Comparison of ENCODE assay signal across 10 cellular contexts in the genomic region with DNA sequence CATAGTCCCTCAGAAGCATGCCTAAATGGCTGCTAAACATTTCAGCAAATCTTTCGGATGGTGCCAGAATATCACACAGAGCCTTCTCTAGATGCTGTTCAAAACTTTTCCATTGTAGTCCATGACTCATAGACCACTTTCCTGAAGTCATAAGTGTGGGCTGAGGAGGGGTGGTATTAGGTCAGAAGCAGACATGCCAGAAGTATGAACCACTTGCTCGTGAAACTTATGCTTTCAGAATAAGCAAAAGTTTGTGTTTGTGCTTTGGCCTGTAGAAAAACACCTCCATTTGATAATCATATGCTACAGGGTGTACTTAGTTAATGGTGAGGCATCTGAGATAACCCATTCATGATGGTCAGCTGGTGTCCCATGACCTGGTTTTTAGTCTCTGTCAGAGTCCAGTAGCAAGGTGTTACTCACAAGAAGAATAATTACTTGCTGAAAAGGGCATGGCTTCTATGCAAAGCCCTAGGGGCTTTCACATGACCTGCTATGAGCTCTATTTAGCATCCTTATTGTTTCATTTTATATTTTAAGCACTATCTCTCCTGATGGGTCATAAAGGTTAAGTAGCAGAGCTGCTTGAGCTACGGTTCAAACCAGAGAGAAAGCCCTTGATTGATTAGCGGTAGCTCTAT.
A peak's percentile ranks its signal among the peaks of the same experiment; 100 is the strongest.
DNase-seq lines count a peak whose midpoint lies in the region; ATAC-seq, FAIRE-seq and TF ChIP-seq lines count a peak whose summit lies in the region.
"Had no signal": no experiment of that assay in that cellular context is flagged by ENCODE, and none has a peak within 500 bp of the region (broad histone marks: within the 10 kb centered on the region; RNA-seq: fewer than 3 reads in every experiment).

No MANE protein-coding gene starts in this region.

- ATAC-seq in GM12878: no peak
- no peak for ATAC-seq in GM18858 (IDR thresholded peaks at IDR 0.05; ENCODE audit: unreplicated experiment)

- no peak for TF ChIP-seq POLR2A in GM12878 (IDR thresholded peaks at IDR 0.05; ENCODE audit: low read depth, low read length)

- no peaks in the 10 kb centered on the region for H3K9me3 ChIP-seq in GM12878 (replicated peaks; ENCODE audit: control insufficient read depth, insufficient read depth, low read length)
- H3K9me3 ChIP-seq in neural progenitor cell (ENCODE audit: low read depth): no peaks in the 10 kb centered on the region
- H3K9me3 ChIP-seq in effector memory CD4-positive, alpha-beta T cell (ENCODE audit: control insufficient read depth, low read length): no peaks in the 10 kb centered on the region

- H3K4me3 ChIP-seq in GM12878 (no peak overlapping the region), neural progenitor cell (no peak overlapping the region)
- H3K4me3 ChIP-seq in effector memory CD4-positive, alpha-beta T cell (ENCODE audit: insufficient read depth, low read depth, low read length, poor library complexity, severe bottlenecking): no peak overlapping the region

- H3K4me1 ChIP-seq in GM12878 (ENCODE audit: control insufficient read depth, insufficient read depth, low read length) (no peaks in the 10 kb centered on the region), neural progenitor cell (peaks cover 8% of the 10 kb centered on the region)
- H3K4me1 ChIP-seq in effector memory CD4-positive, alpha-beta T cell (ENCODE audit: control insufficient read depth, insufficient read depth, low read length, poor library complexity, severe bottlenecking): no peaks in the 10 kb centered on the region

- BruUV-seq in GM12878 (replicated peaks; lab: Mats Ljungman, UMichigan): no TSS peak

- no peaks in the 10 kb centered on the region for H3K36me3 Mint-ChIP-seq in neural progenitor cell

- no peak for FAIRE-seq in GM12878 (lab: Jason Lieb, UNC)

- SMC1A ChIA-PET in GM12878 (lab: Charles Lee; ENCODE audit: uncharacterized antibody, unreplicated experiment): interaction anchor here (0.7 to 0.9 kb wide), 2 partner anchors 10 to 114 kb away, joined by 3 read pairs; no protein-coding TSS in a partner anchor

- H3K9ac ChIP-seq in GM12878 (ENCODE audit: control insufficient read depth, insufficient read depth, low read length) (no peak overlapping the region), neural progenitor cell (no peak overlapping the region)

- no peak overlapping the region for H3K4me2 ChIP-seq in GM12878 (ENCODE audit: control insufficient read depth, insufficient read depth)
- H3K4me2 ChIP-seq in neural progenitor cell: no peak overlapping the region

- RAD21 ChIA-PET in GM12878 (lab: Charles Lee; ENCODE audit: unreplicated experiment): no interaction called here

- TF ChIP-seq RAD21 in GM12878 (IDR thresholded peaks at IDR 0.05; ENCODE audit: insufficient read depth, low read depth, low read length): no peak

- H3K27me3 ChIP-seq in GM12878 (replicated peaks in 1 of 2; ENCODE audit: control insufficient read depth in 2 of 2, insufficient read depth in 2 of 2, low read length in 1 of 2) (no peaks in the 10 kb centered on the region), neural progenitor cell (no peaks in the 10 kb centered on the region)
- no peaks in the 10 kb centered on the region for H3K27me3 ChIP-seq in effector memory CD4-positive, alpha-beta T cell (replicated peaks; ENCODE audit: control insufficient read depth, insufficient read depth, low read length, poor library complexity, severe bottlenecking)

- intact Hi-C loops in GM12878 (cut with micrococcal nuclease; ENCODE audit: unreplicated experiment): no loop called here

- H3K36me3 ChIP-seq in GM12878 (ENCODE audit: control insufficient read depth in 2 of 2, insufficient read depth in 2 of 2, low read length in 1 of 2) (no peaks in the 10 kb centered on the region), neural progenitor cell (no peaks in the 10 kb centered on the region)
- no peaks in the 10 kb centered on the region for H3K36me3 ChIP-seq in effector memory CD4-positive, alpha-beta T cell (ENCODE audit: control insufficient read depth, insufficient read depth, low read length)

- H2AFZ ChIP-seq in GM12878 (ENCODE audit: control insufficient read depth, low read depth, low read length) (no peak overlapping the region), neural progenitor cell (replicated peaks) (peak overlapping the region; percentile 14)

- H3K27ac Mint-ChIP-seq in neural progenitor cell: no peak overlapping the region

- in situ Hi-C loops in Caki2 (cut with HindIII; ENCODE audit: low pct_unique_long_range_greater_than_20kb, low sequenced_read_pairs): no loop called here
- in situ Hi-C loops in GM12878 (cut with MboI): no loop called here

- H3K27ac ChIP-seq in GM12878 (ENCODE audit: control insufficient read depth, insufficient read depth) (no peak overlapping the region), neural progenitor cell (no peak overlapping the region)
- no peak overlapping the region for H3K27ac ChIP-seq in effector memory CD4-positive, alpha-beta T cell (ENCODE audit: insufficient read depth, low read length, poor library complexity, severe bottlenecking)

- WGBS in GM12878 (ENCODE audit: insufficient coverage, insufficient replicate concordance, low lambda C conversion rate, missing lambda C conversion rate): 42% methylated on average over 4 of the region's 4 CpGs

- no peaks in the 10 kb centered on the region for H3F3A ChIP-seq in neural progenitor cell (ENCODE audit: low read depth)

- no peaks in the 10 kb centered on the region for H3K9me3 Mint-ChIP-seq in neural progenitor cell

- DNase-seq in Caki2 (ENCODE audit: low read depth) (peak; percentile 33), HS-27A (ENCODE audit: low read depth) (peak; percentile 29), GM12878 (ENCODE audit: low read depth, low spot score) (no peak), neural progenitor cell (ENCODE audit: low spot score) (no peak), putamen (ENCODE audit: low spot score) (no peak)
- DNase-seq in NK-92 treated with Interleukin-12 subunit alpha and Interleukin-12 subunit beta, amount 100 ng/mL, for 24 hours (lab: John Stamatoyannopoulos, UW): no peak
- no peak for DNase-seq in effector memory CD4-positive, alpha-beta T cell
- DNase-seq: MV-4-11, nucleus accumbens had no signal

- TF ChIP-seq CTCF in GM12878 (IDR thresholded peaks at IDR 0.05 in 2 of 3, conservative IDR thresholded peaks at IDR 0.05 in 1 of 3; ENCODE audit: control insufficient read depth in 2 of 3, extremely low read depth in 1 of 3, insufficient read depth in 1 of 3, low read depth in 3 of 3, low read length in 3 of 3): no peak
- TF ChIP-seq CTCF in neural progenitor cell (IDR thresholded peaks at IDR 0.05): no peak

- CTCF ChIA-PET in GM12878 (lab: Yijun Ruan, JAX): interaction anchor here (0.7 kb wide), 1 partner anchor 96 kb away, joined by 3 read pairs; no protein-coding TSS in a partner anchor

- no peak overlapping the region for H3K4me3 Mint-ChIP-seq in neural progenitor cell

- POLR2A ChIA-PET in GM12878 (lab: Charles Lee): no interaction called here

- no peaks in the 10 kb centered on the region for H3K79me2 ChIP-seq in GM12878 (ENCODE audit: control insufficient read depth, insufficient read depth, low read length)
- no peaks in the 10 kb centered on the region for H3K79me2 ChIP-seq in neural progenitor cell (ENCODE audit: low read depth)

- no peaks in the 10 kb centered on the region for H3K4me1 Mint-ChIP-seq in neural progenitor cell

- no peak for TF ChIP-seq EP300 in GM12878 (IDR thresholded peaks at IDR 0.05; ENCODE audit: borderline replicate concordance in 1 of 2, control insufficient read depth in 1 of 2, low read depth in 2 of 2, low read length in 2 of 2)

- H4K20me1 ChIP-seq in GM12878 (ENCODE audit: control insufficient read depth, insufficient read depth) (no peaks in the 10 kb centered on the region), neural progenitor cell (ENCODE audit: low read depth) (no peaks in the 10 kb centered on the region)

- no peaks in the 10 kb centered on the region for H3K27me3 Mint-ChIP-seq in neural progenitor cell (ENCODE audit: insufficient read depth, low read depth)

TF ChIP-seq in GM12878, 131 proteins besides CTCF, POLR2A, EP300 and RAD21:
- no peak for TF ChIP-seq CREM (IDR thresholded peaks at IDR 0.05; ENCODE audit: low read depth)
- peak; percentile 48; the same call in 1 of the 2 replicates for TF ChIP-seq NR2F1 (conservative IDR thresholded peaks at IDR 0.05)

Comparison
In these comparisons a context has a peak if more than half of its experiments do, and no peak if none do; other contexts are left out.
1. DNase-seq: peak in Caki2 (single experiment) and HS-27A (single experiment); none in GM12878 (single experiment), neural progenitor cell (single experiment), putamen (single experiment), NK-92 treated with Interleukin-12 subunit alpha and Interleukin-12 subunit beta, amount 100 ng/mL, for 24 hours (single experiment) and effector memory CD4-positive, alpha-beta T cell (0 of 3).